Comparison of ENCODE assay signal across 11 cellular contexts in the genomic region with DNA sequence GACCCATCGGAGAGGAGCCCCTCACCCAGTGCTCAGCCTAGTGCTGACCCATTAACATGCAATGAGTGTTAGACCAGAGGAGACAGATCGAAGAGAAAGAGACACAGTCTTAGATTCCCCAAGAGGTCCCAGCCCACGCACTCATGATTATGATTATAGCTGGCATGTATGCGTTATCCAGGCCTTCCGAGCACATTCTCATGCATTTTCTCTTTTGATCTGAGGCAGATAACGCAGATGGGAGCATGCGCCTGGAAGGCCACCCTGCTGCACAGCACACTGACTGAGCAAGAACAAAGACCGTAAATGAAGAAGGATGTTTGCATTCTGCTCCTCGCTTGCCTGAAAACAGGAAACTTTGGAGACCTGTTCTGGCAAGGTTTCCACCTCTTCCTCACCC.
"Had no signal": no experiment of that assay in that cellular context is flagged by ENCODE, and none has a peak within 500 bp of the region (broad histone marks: within the 10 kb centered on the region; RNA-seq: fewer than 3 reads in every experiment).

No MANE protein-coding gene starts in this region.

- H3K9me3 Mint-ChIP-seq: T-helper 1 cell treated with Interleukin-12 subunit alpha and Interleukin-12 subunit beta and Interleukin-4 antibody, amounts not matched to agents 30 μg/mL and 1 μg/mL, for 36 hours had no signal

- H3K27me3 Mint-ChIP-seq: activated T-cell treated with anti-CD3 and anti-CD28 coated beads, Interleukin-2, amount 50 U/mL, for 24 hours had no signal

- H3K36me3 Mint-ChIP-seq: activated naive CD4-positive, alpha-beta T cell treated with anti-CD3 and anti-CD28 coated beads, Interleukin-2, amount 50 U/mL, for 24 hours had no signal

- H3K27ac ChIP-seq: esophagus squamous epithelium, foreskin keratinocyte, uterus had no signal

- H3K4me3 ChIP-seq: esophagus squamous epithelium, thyroid gland, uterus had no signal

- ATAC-seq: foreskin keratinocyte, left lobe of liver had no signal

- H3K36me3 ChIP-seq: esophagus squamous epithelium, thyroid gland, uterus had no signal

- H3K4me3 Mint-ChIP-seq: activated naive CD4-positive, alpha-beta T cell treated with anti-CD3 and anti-CD28 coated beads, Interleukin-2, amount 50 U/mL, for 24 hours; activated T-cell treated with anti-CD3 and anti-CD28 coated beads, Interleukin-2, amount 50 U/mL, for 24 hours; nephron; T-helper 1 cell treated with Interleukin-12 subunit alpha and Interleukin-12 subunit beta and Interleukin-4 antibody, amounts not matched to agents 30 μg/mL and 1 μg/mL, for 36 hours had no signal

- H3K27me3 ChIP-seq: thyroid gland, uterus had no signal

- H3K27ac Mint-ChIP-seq: activated T-cell treated with anti-CD3 and anti-CD28 coated beads, Interleukin-2, amount 50 U/mL, for 24 hours; T-helper 1 cell treated with Interleukin-12 subunit alpha and Interleukin-12 subunit beta and Interleukin-4 antibody, amounts not matched to agents 30 μg/mL and 1 μg/mL, for 36 hours had no signal

- DNase-seq: activated CD4-positive, alpha-beta T cell treated with anti-CD3 and anti-CD28 coated beads, Interleukin-2, amount 50 U/mL, for 1 hour; activated effector memory CD4-positive, alpha-beta T cell treated with Interleukin-2 at 50 U/mL for 16 hours; activated T-cell treated with anti-CD3 and anti-CD28 coated beads, Interleukin-2, amount 50 U/mL, for 24 hours; esophagus squamous epithelium; foreskin keratinocyte; uterus had no signal

- H3K4me1 Mint-ChIP-seq: activated naive CD4-positive, alpha-beta T cell treated with anti-CD3 and anti-CD28 coated beads, Interleukin-2, amount 50 U/mL, for 24 hours had no signal

- H3K4me1 ChIP-seq: uterus had no signal

- H3K9me3 ChIP-seq: esophagus squamous epithelium, thyroid gland, uterus had no signal
